ENCODE assay signal across 8 cellular contexts in genomic region chr19:1269478-1270167, GRCh38. TPM values are rescaled to one million over a fixed set of nuclear protein-coding genes. Genes with fewer than 3 reads are reported as not detected.
A peak's percentile ranks its signal among the peaks of the same experiment; 100 is the strongest.
DNase-seq lines count a peak whose midpoint lies in the region; ATAC-seq and TF ChIP-seq lines count a peak whose summit lies in the region.

No MANE protein-coding gene starts in this region.

- H2AFZ ChIP-seq in GM23248 (no peak overlapping the region), osteoblast (ENCODE audit: low read length) (no peak overlapping the region)

- H3K4me3 Mint-ChIP-seq in type B pancreatic cell: peak overlapping the region; percentile 89

- intact Hi-C loops in head of caudate nucleus (cut with DNase I): no loop called here

- H3K27me3 Mint-ChIP-seq in type B pancreatic cell: peaks cover 3% of the 10 kb centered on the region

- H3K9me3 ChIP-seq in ES-I3 (ENCODE audit: control insufficient read depth, insufficient read depth, low read length) (no peaks in the 10 kb centered on the region), GM23248 (ENCODE audit: low read depth) (no peaks in the 10 kb centered on the region), osteoblast (ENCODE audit: low read depth, low read length) (no peaks in the 10 kb centered on the region)

- no peaks in the 10 kb centered on the region for H3K9me2 ChIP-seq in GM23248 (ENCODE audit: insufficient read depth)

- H3K27me3 ChIP-seq in GM23248 (replicated peaks; ENCODE audit: insufficient read depth) (no peaks in the 10 kb centered on the region), osteoblast (ENCODE audit: insufficient read depth, low read length) (no peaks in the 10 kb centered on the region)

- WGBS in GM23248 (ENCODE audit: low coverage in 1 of 2, low lambda C conversion rate in 2 of 2, missing lambda C conversion rate in 2 of 2), 2 experiments: 0 to 1% methylated on average over 27 to 62 of the region's 63 CpGs

- H3K4me1 ChIP-seq in ES-I3 (ENCODE audit: insufficient read depth, low read length): peaks cover 11% of the 10 kb centered on the region
- peaks cover 40% of the 10 kb centered on the region for H3K4me1 ChIP-seq in GM23248 (ENCODE audit: insufficient read depth)
- H3K4me1 ChIP-seq in osteoblast (ENCODE audit: insufficient read depth, low read length): peaks cover 64% of the 10 kb centered on the region

- peaks cover 34 to 38% of the 10 kb centered on the region in 2 donors for H3K36me3 Mint-ChIP-seq in activated naive CD4-positive, alpha-beta T cell treated with anti-CD3 and anti-CD28 coated beads, Interleukin-2, amount 50 U/mL, for 72 hours
- H3K36me3 Mint-ChIP-seq in type B pancreatic cell: peaks cover 17% of the 10 kb centered on the region

- peak overlapping the region; percentile 95 for H3K4me2 ChIP-seq in GM23248 (ENCODE audit: unreplicated experiment)
- H3K4me2 ChIP-seq in osteoblast (ENCODE audit: insufficient read depth, low read length): peak overlapping the region; percentile 76

- peak; percentile 28 to 34 for ATAC-seq in activated naive CD4-positive, alpha-beta T cell treated with anti-CD3 and anti-CD28 coated beads, Interleukin-2, amount 50 U/mL, for 72 hours

- H3K9me3 Mint-ChIP-seq in activated naive CD4-positive, alpha-beta T cell treated with anti-CD3 and anti-CD28 coated beads, Interleukin-2, amount 50 U/mL, for 72 hours: no peaks in the 10 kb centered on the region
- no peaks in the 10 kb centered on the region for H3K9me3 Mint-ChIP-seq in type B pancreatic cell

- H3K4me3 ChIP-seq in GM23248 (peak overlapping the region; percentile 84), osteoblast (ENCODE audit: insufficient read depth, low read length) (peak overlapping the region; percentile 75)

- H3F3A ChIP-seq in GM23248 (ENCODE audit: insufficient read depth): peaks cover 32% of the 10 kb centered on the region

- peaks cover 37% of the 10 kb centered on the region for H3K4me1 Mint-ChIP-seq in type B pancreatic cell (ENCODE audit: unreplicated experiment)

- H4K20me1 ChIP-seq in GM23248 (ENCODE audit: insufficient read depth) (no peaks in the 10 kb centered on the region), osteoblast (ENCODE audit: insufficient read depth, low read length) (peaks cover 41% of the 10 kb centered on the region)

- H3K27ac ChIP-seq in GM23248: peak overlapping the region; percentile 97
- peak overlapping the region; percentile 94 for H3K27ac ChIP-seq in osteoblast (ENCODE audit: low read depth, low read length)

- in situ Hi-C loops in GM23248 (cut with MboI) (no loop called here), SK-MEL-5 (cut with HindIII; ENCODE audit: low pct_unique_long_range_greater_than_20kb, low sequenced_read_pairs) (no loop called here)

- DNase-seq in GM23248 (peak; percentile 96), LHCN-M2 (ENCODE audit: low read depth) (peak; percentile 88), SK-MEL-5 (ENCODE audit: low read depth, low spot score) (peak; percentile 77), head of caudate nucleus (peak; percentile 62 to 92 (median 82)), osteoblast (ENCODE audit: insufficient read length, low spot score, missing footprints) (peak; percentile 99), type B pancreatic cell (ENCODE audit: extremely low spot score, unreplicated experiment) (peak; percentile 93)
- peak; percentile 89 to 92 for DNase-seq in activated naive CD4-positive, alpha-beta T cell treated with anti-CD3 and anti-CD28 coated beads, Interleukin-2, amount 50 U/mL, for 72 hours (ENCODE audit: low spot score in 2 of 2)

- H3K79me2 ChIP-seq in GM23248 (ENCODE audit: insufficient read depth): peaks cover 60% of the 10 kb centered on the region
- peaks cover 52% of the 10 kb centered on the region for H3K79me2 ChIP-seq in osteoblast (ENCODE audit: insufficient read depth, low read length)

- H3K36me3 ChIP-seq in ES-I3 (ENCODE audit: insufficient read depth, low read length): peaks cover 24% of the 10 kb centered on the region
- H3K36me3 ChIP-seq in GM23248 (ENCODE audit: low read depth): peaks cover 34% of the 10 kb centered on the region; the same call in 1 of the 2 replicates
- peaks cover 42% of the 10 kb centered on the region for H3K36me3 ChIP-seq in osteoblast (ENCODE audit: insufficient read depth, low read length)

- peak overlapping the region; percentile 100 for H3K9ac ChIP-seq in ES-I3 (ENCODE audit: low read depth, low read length)
- peak overlapping the region; percentile 97 for H3K9ac ChIP-seq in GM23248

- peak; percentile 27 for TF ChIP-seq CTCF in osteoblast (IDR thresholded peaks at IDR 0.05; ENCODE audit: extremely low read depth, low read depth, low read length)
- TF ChIP-seq CTCF in type B pancreatic cell (conservative IDR thresholded peaks at IDR 0.05): no peak

- H3K27ac Mint-ChIP-seq in activated naive CD4-positive, alpha-beta T cell treated with anti-CD3 and anti-CD28 coated beads, Interleukin-2, amount 50 U/mL, for 72 hours: peak overlapping the region; percentile 95 to 99
- H3K27ac Mint-ChIP-seq in type B pancreatic cell: peak overlapping the region; percentile 90

RNA-seq across cellular contexts. Expression of gene CIRBP, which starts 0.5 kb away (rescaled TPM):
- total RNA-seq in GM23248 (2014; rRNA removed; shearing (Covaris generic)): 239 and 392 TPM in 2 replicates
- polyA plus RNA-seq in GM23248 (2016; fragmentation: Nextera tagmentation; extraction: Ambion mirVana): 163 and 185 TPM in 2 replicates
- total RNA-seq in LHCN-M2 (2014; rRNA removed) (253 and 293 TPM in 2 replicates), osteoblast (300 and 380 TPM in 2 replicates), type B pancreatic cell (ENCODE audit: low replicate concordance) (316 and 421 TPM in 2 replicates)
- polyA plus RNA-seq in LHCN-M2 (2012): 248 TPM
- 93.9 and 95.0 TPM in 2 replicates for total RNA-seq in SK-MEL-5 (2014; rRNA removed; shearing (Covaris generic))
- polyA plus RNA-seq in SK-MEL-5 (2015; cell fraction: cytosol; rRNA removed): 126 and 167 TPM in 2 replicates
- polyA plus RNA-seq in SK-MEL-5 (2015; cell fraction: nucleus; rRNA removed): 705 and 795 TPM in 2 replicates
- total RNA-seq in activated naive CD4-positive, alpha-beta T cell treated with anti-CD3 and anti-CD28 coated beads, Interleukin-2, amount 50 U/mL, for 72 hours: 100 to 1,000 TPM; 148 to 157 TPM

RNA-seq across cellular contexts. Expression of gene FAM174C, which starts 5.7 kb away (rescaled TPM):
- 61.5 and 84.5 TPM in 2 replicates for total RNA-seq in GM23248 (2014; rRNA removed; shearing (Covaris generic))
- 67.8 and 81.6 TPM in 2 replicates for polyA plus RNA-seq in GM23248 (2016; fragmentation: Nextera tagmentation; extraction: Ambion mirVana)
- 51.8 and 64.4 TPM in 2 replicates for total RNA-seq in LHCN-M2 (2014; rRNA removed)
- polyA plus RNA-seq in LHCN-M2 (2012): 71.4 TPM
- total RNA-seq in SK-MEL-5 (2014; rRNA removed; shearing (Covaris generic)): 81.1 and 89.7 TPM in 2 replicates
- polyA plus RNA-seq in SK-MEL-5 (2015; cell fraction: cytosol; rRNA removed): 217 and 296 TPM in 2 replicates
- polyA plus RNA-seq in SK-MEL-5 (2015; cell fraction: nucleus; rRNA removed): 35.9 and 85.1 TPM in 2 replicates
- total RNA-seq in activated naive CD4-positive, alpha-beta T cell treated with anti-CD3 and anti-CD28 coated beads, Interleukin-2, amount 50 U/mL, for 72 hours: 10 to 100 TPM; 42.1 to 76.0 TPM
- 21.8 and 25.0 TPM in 2 replicates for total RNA-seq in osteoblast
- total RNA-seq in type B pancreatic cell (ENCODE audit: low replicate concordance): 30.6 and 36.4 TPM in 2 replicates

RNA-seq across cellular contexts. Expression of gene EFNA2, which starts 16.1 kb away (rescaled TPM):
- total RNA-seq in GM23248 (2014; rRNA removed; shearing (Covaris generic)): not detected in 2 replicates
- not detected in 2 replicates for polyA plus RNA-seq in GM23248 (2016; fragmentation: Nextera tagmentation; extraction: Ambion mirVana)
- total RNA-seq in LHCN-M2 (2014; rRNA removed): 0.13 TPM in 1 of 2 replicates, not detected in the other
- 0.09 TPM for polyA plus RNA-seq in LHCN-M2 (2012)
- total RNA-seq in SK-MEL-5 (2014; rRNA removed; shearing (Covaris generic)): 0.37 and 1.5 TPM in 2 replicates
- polyA plus RNA-seq in SK-MEL-5 (2015; cell fraction: cytosol; rRNA removed): 3.6 and 5.6 TPM in 2 replicates
- not detected in 2 replicates for polyA plus RNA-seq in SK-MEL-5 (2015; cell fraction: nucleus; rRNA removed)
- under 1 TPM in 1 of 2 donors, not detected in 1; 0.25 TPM for total RNA-seq in activated naive CD4-positive, alpha-beta T cell treated with anti-CD3 and anti-CD28 coated beads, Interleukin-2, amount 50 U/mL, for 72 hours
- total RNA-seq in osteoblast: not detected in 2 replicates
- total RNA-seq in type B pancreatic cell (ENCODE audit: low replicate concordance): 5.1 and 17.6 TPM in 2 replicates

RNA-seq across cellular contexts. Expression of gene MIDN, which starts 21.2 kb away (rescaled TPM):
- 9.4 and 18.5 TPM in 2 replicates for total RNA-seq in GM23248 (2014; rRNA removed; shearing (Covaris generic))
- 3.1 and 4.0 TPM in 2 replicates for polyA plus RNA-seq in GM23248 (2016; fragmentation: Nextera tagmentation; extraction: Ambion mirVana)
- total RNA-seq in LHCN-M2 (2014; rRNA removed) (12.6 and 15.6 TPM in 2 replicates), osteoblast (14.4 and 19.9 TPM in 2 replicates), type B pancreatic cell (ENCODE audit: low replicate concordance) (122 and 127 TPM in 2 replicates)
- 25.7 TPM for polyA plus RNA-seq in LHCN-M2 (2012)
- total RNA-seq in SK-MEL-5 (2014; rRNA removed; shearing (Covaris generic)): 4.6 and 8.8 TPM in 2 replicates
- polyA plus RNA-seq in SK-MEL-5 (2015; cell fraction: cytosol; rRNA removed): 59.8 and 82.0 TPM in 2 replicates
- polyA plus RNA-seq in SK-MEL-5 (2015; cell fraction: nucleus; rRNA removed): 118 and 124 TPM in 2 replicates
- total RNA-seq in activated naive CD4-positive, alpha-beta T cell treated with anti-CD3 and anti-CD28 coated beads, Interleukin-2, amount 50 U/mL, for 72 hours: 100 to 1,000 TPM in 1 of 2 donors, 10 to 100 TPM in 1; 52.9 to 113 TPM

RNA-seq across cellular contexts. Expression of gene ATP5F1D, which starts 28.1 kb away (rescaled TPM):
- 27.4 and 38.9 TPM in 2 replicates for total RNA-seq in GM23248 (2014; rRNA removed; shearing (Covaris generic))
- polyA plus RNA-seq in GM23248 (2016; fragmentation: Nextera tagmentation; extraction: Ambion mirVana): 287 and 290 TPM in 2 replicates
- total RNA-seq in LHCN-M2 (2014; rRNA removed) (51.3 and 64.1 TPM in 2 replicates), osteoblast (12.4 and 13.8 TPM in 2 replicates), type B pancreatic cell (ENCODE audit: low replicate concordance) (165 and 197 TPM in 2 replicates)
- 246 TPM for polyA plus RNA-seq in LHCN-M2 (2012)
- total RNA-seq in SK-MEL-5 (2014; rRNA removed; shearing (Covaris generic)): 30.3 and 36.6 TPM in 2 replicates
- polyA plus RNA-seq in SK-MEL-5 (2015; cell fraction: cytosol; rRNA removed): 354 and 362 TPM in 2 replicates
- polyA plus RNA-seq in SK-MEL-5 (2015; cell fraction: nucleus; rRNA removed): 82.5 and 99.9 TPM in 2 replicates
- total RNA-seq in activated naive CD4-positive, alpha-beta T cell treated with anti-CD3 and anti-CD28 coated beads, Interleukin-2, amount 50 U/mL, for 72 hours: 100 to 1,000 TPM; 114 to 201 TPM

Comparison
In these comparisons a context has a peak if more than half of its experiments do, and no peak if none do; other contexts are left out.
1. Peak in every context shown above with its lines: DNase-seq, ATAC-seq, H3K4me3 ChIP-seq and H3K27ac ChIP-seq.